ENCODE assay signal across 8 cellular contexts in genomic region chr6:40328376-40328987, GRCh38.
DNase-seq lines count a peak whose midpoint lies in the region; ATAC-seq lines count a peak whose summit lies in the region.

No MANE protein-coding gene starts in this region.

- no peak overlapping the region for H4K8ac ChIP-seq in neuronal stem cell (ENCODE audit: low read depth, low read length)

- no peak overlapping the region for H3K9ac ChIP-seq in neuronal stem cell (ENCODE audit: low read depth, low read length, poor library complexity)

- H3K4me3 ChIP-seq in neuronal stem cell (ENCODE audit: low read length in 2 of 2): no peak overlapping the region

- H3K36me3 ChIP-seq in neuronal stem cell (replicated peaks in 1 of 2; ENCODE audit: control insufficient read depth in 2 of 2, insufficient read depth in 2 of 2, low read length in 2 of 2): no peaks in the 10 kb centered on the region

- in situ Hi-C loops in Caki2 (cut with HindIII; ENCODE audit: low pct_unique_long_range_greater_than_20kb, low sequenced_read_pairs) (no loop called here), SK-MEL-5 (cut with HindIII; ENCODE audit: low pct_unique_long_range_greater_than_20kb, low sequenced_read_pairs) (no loop called here)

- no peak overlapping the region for H2BK5ac ChIP-seq in neuronal stem cell (ENCODE audit: low read length)

- DNase-seq in Caki2 (ENCODE audit: low read depth) (peak; percentile 23), HuH-7 (ENCODE audit: low spot score) (peak; percentile 48), SK-MEL-5 (ENCODE audit: low read depth, low spot score) (peak; percentile 10), ecto neural progenitor cell (ENCODE audit: low spot score) (peak; percentile 57), neuronal stem cell (ENCODE audit: low spot score) (no peak), NAMALWA (ENCODE audit: low spot score) (no peak)
- no peak for DNase-seq in central memory CD4-positive, alpha-beta T cell

- no peaks in the 10 kb centered on the region for H3K4me1 ChIP-seq in neuronal stem cell (ENCODE audit: control insufficient read depth in 2 of 2, insufficient read depth in 1 of 2, low read depth in 1 of 2, low read length in 2 of 2)

- no peak for ATAC-seq in HG02885 (IDR thresholded peaks at IDR 0.05; ENCODE audit: poor library complexity, unreplicated experiment)

- H3K9me3 ChIP-seq in neuronal stem cell (replicated peaks in 1 of 2; ENCODE audit: control insufficient read depth in 2 of 2, insufficient read depth in 1 of 2, low read depth in 1 of 2, low read length in 2 of 2): no peaks in the 10 kb centered on the region

- no peak overlapping the region for H3K27ac ChIP-seq in neuronal stem cell (replicated peaks; ENCODE audit: low read length)

- no peak overlapping the region for H3K18ac ChIP-seq in neuronal stem cell (ENCODE audit: low read length)

- no peak overlapping the region for H3K14ac ChIP-seq in neuronal stem cell (ENCODE audit: low read length)

- peak overlapping the region; percentile 6 for H2AK5ac ChIP-seq in neuronal stem cell (ENCODE audit: low read depth, low read length)

- no peak overlapping the region for H2BK15ac ChIP-seq in neuronal stem cell (ENCODE audit: low read length)

- no peaks in the 10 kb centered on the region for H3K79me1 ChIP-seq in neuronal stem cell (ENCODE audit: low read depth, low read length)

- no peak overlapping the region for H3K23ac ChIP-seq in neuronal stem cell (ENCODE audit: low read depth, low read length, poor library complexity)

- H2BK12ac ChIP-seq in neuronal stem cell (ENCODE audit: low read length): no peak overlapping the region

- H3K4ac ChIP-seq in neuronal stem cell (ENCODE audit: low read length): no peak overlapping the region

- no peak overlapping the region for H3K4me2 ChIP-seq in neuronal stem cell (ENCODE audit: insufficient read depth, low read length, poor library complexity, severe bottlenecking)

- no peak overlapping the region for H2AFZ ChIP-seq in neuronal stem cell (ENCODE audit: low read length)

- H4K91ac ChIP-seq in neuronal stem cell (ENCODE audit: low read depth, low read length, poor library complexity): no peak overlapping the region

- no CpG with 5 or more reads among the region's 12 CpGs for whole genome bisulfite sequencing in neuronal stem cell (ENCODE audit: extremely low coverage in 2 of 2, insufficient read length in 2 of 2, insufficient replicate concordance in 1 of 2), 2 donors

- no peak overlapping the region for H2BK120ac ChIP-seq in neuronal stem cell (ENCODE audit: low read depth, low read length)

- H3K27me3 ChIP-seq in neuronal stem cell (ENCODE audit: control insufficient read depth in 3 of 3, insufficient read depth in 3 of 3, low read depth in 1 of 3, low read length in 3 of 3): peaks cover 0 to 3% (median 0%) of the 10 kb centered on the region in 3 experiments

Comparison
In these comparisons a context has a peak if more than half of its experiments do, and no peak if none do; other contexts are left out.
1. DNase-seq: peak in Caki2 (single experiment), HuH-7 (single experiment), SK-MEL-5 (single experiment) and ecto neural progenitor cell (single experiment); none in neuronal stem cell (single experiment), central memory CD4-positive, alpha-beta T cell (single experiment) and NAMALWA (single experiment).